Comparison of ENCODE assay signal across 25 cellular contexts in genomic region chr5:82599692-82600091, GRCh38.
"Had no signal": no experiment of that assay in that cellular context is flagged by ENCODE, and none has a peak within 500 bp of the region (broad histone marks: within the 10 kb centered on the region; RNA-seq: fewer than 3 reads in every experiment).

No MANE protein-coding gene starts in this region.

- H3K27me3 ChIP-seq: left lung, right atrium auricular region, testis, tibial artery had no signal

- H3K4me3 ChIP-seq: dorsolateral prefrontal cortex, left lung, mucosa of descending colon, prostate gland, right atrium auricular region, testis, tibial artery had no signal

- H3K27me3 Mint-ChIP-seq: naive B cell; stimulated activated memory B cell treated with anti-CD40 and anti-IgM and Interleukin-4, amounts not matched to agents 10 μg/mL and 1 μg/mL and 100 μg/mL, for 72 hours; type B pancreatic cell had no signal

- H3K27ac Mint-ChIP-seq: mesothelial cell of epicardium; naive B cell; nephron progenitor cell; stimulated activated memory B cell treated with anti-CD40 and anti-IgM and Interleukin-4, amounts not matched to agents 10 μg/mL and 1 μg/mL and 100 μg/mL, for 72 hours; type B pancreatic cell had no signal

- DNase-seq: cerebellar nuclear complex; dorsolateral prefrontal cortex; effector CD4-positive, alpha-beta T cell; left cardiac atrium; left lung; mesenchymal stem cell; mucosa of descending colon; naive B cell; nephron progenitor cell; nucleus accumbens; stimulated activated CD4-positive, alpha-beta T cell treated with anti-CD3 and anti-CD28 coated beads, Interleukin-2, amount 100 ng/mL, for 24 hours; stimulated activated CD4-positive, alpha-beta T cell treated with anti-CD3 and anti-CD28 coated beads, Interleukin-4, amount 100 ng/mL, for 24 hours; stimulated activated naive CD8-positive, alpha-beta T cell treated with anti-CD3 and anti-CD28 coated beads, Interleukin-15, Interleukin-2, amounts not matched to agents 100 U/mL and 50 U/mL, for 24 hours; substantia nigra; testis; tibial artery had no signal

- FAIRE-seq: frontal cortex had no signal

- H3K9me3 Mint-ChIP-seq: mesothelial cell of epicardium; naive B cell; nephron progenitor cell; stimulated activated memory B cell treated with anti-CD40 and anti-IgM and Interleukin-4, amounts not matched to agents 10 μg/mL and 1 μg/mL and 100 μg/mL, for 72 hours; type B pancreatic cell had no signal

- ATAC-seq: esophagus mucosa; left cardiac atrium; left lung; mucosa of descending colon; sciatic nerve; stimulated activated memory B cell treated with anti-CD40 and anti-IgM and Interleukin-4, amounts not matched to agents 10 μg/mL and 1 μg/mL and 100 μg/mL, for 72 hours; stimulated activated naive CD8-positive, alpha-beta T cell treated with anti-CD3 and anti-CD28 coated beads, Interleukin-15, Interleukin-2, amounts not matched to agents 100 U/mL and 50 U/mL, for 24 hours had no signal

- H3K4me1 Mint-ChIP-seq: mesothelial cell of epicardium; naive B cell; nephron progenitor cell; stimulated activated memory B cell treated with anti-CD40 and anti-IgM and Interleukin-4, amounts not matched to agents 10 μg/mL and 1 μg/mL and 100 μg/mL, for 72 hours had no signal

- H3K36me3 Mint-ChIP-seq: mesothelial cell of epicardium; naive B cell; stimulated activated memory B cell treated with anti-CD40 and anti-IgM and Interleukin-4, amounts not matched to agents 10 μg/mL and 1 μg/mL and 100 μg/mL, for 72 hours; type B pancreatic cell had no signal

- H3K9me3 ChIP-seq: left lung, mucosa of descending colon, prostate gland, right atrium auricular region, testis, tibial artery had no signal

- H3K27ac ChIP-seq: dorsolateral prefrontal cortex, epithelial cell of prostate, left lung, prostate gland, right atrium auricular region, testis, tibial artery had no signal

- H3K4me3 Mint-ChIP-seq: mesothelial cell of epicardium; naive B cell; nephron progenitor cell; stimulated activated memory B cell treated with anti-CD40 and anti-IgM and Interleukin-4, amounts not matched to agents 10 μg/mL and 1 μg/mL and 100 μg/mL, for 72 hours; type B pancreatic cell had no signal

- H3K36me3 ChIP-seq: left lung, prostate gland, right atrium auricular region, tibial artery had no signal

- H3K4me1 ChIP-seq: left lung, prostate gland, right atrium auricular region, testis had no signal
